1 cellular context compared by ENCODE assay signal in the genomic region with DNA sequence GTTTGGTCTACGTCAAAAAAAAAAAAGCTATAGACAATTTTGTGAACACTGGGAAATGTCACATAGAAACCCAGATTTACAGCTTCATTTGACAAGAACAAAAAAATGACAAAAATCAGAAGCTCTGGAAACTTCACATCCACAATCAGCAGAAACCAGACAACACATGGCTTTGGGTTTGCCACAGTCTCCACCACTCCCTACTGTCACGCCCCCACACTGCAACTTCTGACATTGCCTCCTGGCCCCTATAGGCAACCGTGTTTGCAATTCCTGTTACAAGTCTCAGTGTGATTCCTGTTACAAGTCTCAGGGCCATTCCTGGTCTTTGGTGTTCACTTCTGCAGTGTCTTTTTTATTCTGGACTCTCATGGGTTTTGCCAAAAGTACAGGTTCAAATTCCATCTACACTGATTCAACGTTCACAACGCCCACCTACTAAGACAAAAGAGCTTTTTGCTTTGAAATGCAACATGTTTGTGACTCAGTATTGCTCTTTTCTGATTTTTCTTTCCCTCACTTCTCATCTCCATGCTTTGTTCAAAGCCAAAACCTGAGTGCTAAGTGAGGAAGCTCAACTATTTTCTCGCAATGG.
TF ChIP-seq lines count a peak whose summit lies in the region.

No MANE protein-coding gene starts in this region.

TF ChIP-seq in HepG2, 621 proteins besides CTCF, POLR2A, EP300 and RAD21 (continued from another document):
- TF ChIP-seq, protein P1, sequence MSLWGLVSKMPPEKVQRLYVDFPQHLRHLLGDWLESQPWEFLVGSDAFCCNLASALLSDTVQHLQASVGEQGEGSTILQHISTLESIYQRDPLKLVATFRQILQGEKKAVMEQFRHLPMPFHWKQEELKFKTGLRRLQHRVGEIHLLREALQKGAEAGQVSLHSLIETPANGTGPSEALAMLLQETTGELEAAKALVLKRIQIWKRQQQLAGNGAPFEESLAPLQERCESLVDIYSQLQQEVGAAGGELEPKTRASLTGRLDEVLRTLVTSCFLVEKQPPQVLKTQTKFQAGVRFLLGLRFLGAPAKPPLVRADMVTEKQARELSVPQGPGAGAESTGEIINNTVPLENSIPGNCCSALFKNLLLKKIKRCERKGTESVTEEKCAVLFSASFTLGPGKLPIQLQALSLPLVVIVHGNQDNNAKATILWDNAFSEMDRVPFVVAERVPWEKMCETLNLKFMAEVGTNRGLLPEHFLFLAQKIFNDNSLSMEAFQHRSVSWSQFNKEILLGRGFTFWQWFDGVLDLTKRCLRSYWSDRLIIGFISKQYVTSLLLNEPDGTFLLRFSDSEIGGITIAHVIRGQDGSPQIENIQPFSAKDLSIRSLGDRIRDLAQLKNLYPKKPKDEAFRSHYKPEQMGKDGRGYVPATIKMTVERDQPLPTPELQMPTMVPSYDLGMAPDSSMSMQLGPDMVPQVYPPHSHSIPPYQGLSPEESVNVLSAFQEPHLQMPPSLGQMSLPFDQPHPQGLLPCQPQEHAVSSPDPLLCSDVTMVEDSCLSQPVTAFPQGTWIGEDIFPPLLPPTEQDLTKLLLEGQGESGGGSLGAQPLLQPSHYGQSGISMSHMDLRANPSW (CRISPR knock-in tag; IDR thresholded peaks at IDR 0.05; ENCODE audit: borderline replicate concordance) = 0 out of 2 replicates have a peak, but pooled peaks have one; percentile 34
- no peak for TF ChIP-seq SOX13 (IDR thresholded peaks at IDR 0.05)
- TF ChIP-seq SOX13 (CRISPR knock-in tag; conservative IDR thresholded peaks at IDR 0.05 in 1 of 2, IDR thresholded peaks at IDR 0.05 in 1 of 2) = peak in 1 of 2 experiments; percentile 48; a peak in 1 of 4 replicates
- TF ChIP-seq ZFP36 (IDR thresholded peaks at IDR 0.05; ENCODE audit: borderline replicate concordance, low read depth, low read length, partially characterized antibody) = peak; percentile 72
- 0 out of 2 replicates have a peak, but pooled peaks have one; percentile 16 for TF ChIP-seq GATAD2A (CRISPR knock-in tag; IDR thresholded peaks at IDR 0.05)
